In genomic region chr13:22877421-22877820, GRCh38 we compare ENCODE assay signal across 10 cellular contexts.
"Had no signal": no experiment of that assay in that cellular context is flagged by ENCODE, and none has a peak within 500 bp of the region (broad histone marks: within the 10 kb centered on the region; RNA-seq: fewer than 3 reads in every experiment).

No MANE protein-coding gene starts in this region.

- H3K27ac ChIP-seq: GM23248, KMS-11 had no signal

- H3K4me3 ChIP-seq: GM23248, HAP-1 had no signal

- DNase-seq: GM23248, GOT3, H7, IMR-90, Karpas-422, KBM-7 had no signal

- H3K9me3 ChIP-seq: HAP-1 had no signal

- H2AFZ ChIP-seq: GM23248 had no signal

- H3K36me3 ChIP-seq: HAP-1 had no signal

- ATAC-seq: HCT116 had no signal

- H3K9ac ChIP-seq: GM23248, KMS-11 had no signal

- H3K4me2 ChIP-seq: KMS-11 had no signal

- FAIRE-seq: HTR-8/SVneo had no signal
